ENCODE assay signal across 8 cellular contexts in the genomic region with DNA sequence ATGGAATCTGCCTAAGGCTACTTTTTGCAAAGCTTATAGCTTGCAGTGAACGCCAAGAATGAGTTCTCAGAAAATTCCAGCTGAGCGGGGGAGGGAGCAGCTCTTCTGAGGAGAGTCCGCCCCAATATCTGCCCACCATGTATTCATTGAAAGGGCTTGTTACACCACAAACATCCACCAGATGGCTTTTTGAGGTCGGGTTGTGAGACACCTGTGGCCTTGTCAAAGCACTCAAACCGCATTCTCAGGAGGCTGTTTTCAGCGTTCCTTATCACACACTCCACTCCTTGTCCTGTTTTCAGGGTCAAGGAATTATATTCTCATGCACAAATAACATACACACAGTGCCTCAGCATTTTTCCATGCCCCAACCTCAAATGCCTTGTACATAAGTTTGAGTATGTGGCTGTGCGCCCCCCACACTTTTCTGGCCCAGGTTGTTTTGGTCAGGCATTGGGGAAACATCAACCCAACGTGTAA. TPM values are rescaled to one million over a fixed set of nuclear protein-coding genes. Genes with fewer than 3 reads are reported as not detected.
A peak's percentile ranks its signal among the peaks of the same experiment; 100 is the strongest.
DNase-seq lines count a peak whose midpoint lies in the region; ATAC-seq and TF ChIP-seq lines count a peak whose summit lies in the region.

No MANE protein-coding gene starts in this region.

- no peak overlapping the region for H2BK5ac ChIP-seq in mesenchymal stem cell (ENCODE audit: low read depth, low read length, poor library complexity, severe bottlenecking)

- H4K8ac ChIP-seq in mesenchymal stem cell (ENCODE audit: low read length): no peak overlapping the region

- no peaks in the 10 kb centered on the region for H3K36me3 ChIP-seq in HEK293 (ENCODE audit: control insufficient read depth in 2 of 2, insufficient read depth in 1 of 2, low read length in 2 of 2)
- peaks cover 0 to 4% of the 10 kb centered on the region in 2 experiments for H3K36me3 ChIP-seq in mesenchymal stem cell (ENCODE audit: control insufficient read depth in 1 of 2, insufficient read depth in 2 of 2, low read depth in 1 of 2, low read length in 2 of 2)

- peaks cover 0 to 3% of the 10 kb centered on the region in 2 experiments for H3K27me3 ChIP-seq in mesenchymal stem cell (ENCODE audit: control insufficient read depth in 1 of 2, insufficient read depth in 1 of 2, low read length in 2 of 2)

- WGBS in mesenchymal stem cell: 24% methylated on average over 8 of the region's 8 CpGs

- no peak overlapping the region for H4K91ac ChIP-seq in mesenchymal stem cell (ENCODE audit: low read length)

- no peak overlapping the region for H2BK15ac ChIP-seq in mesenchymal stem cell (ENCODE audit: low read depth, poor library complexity, severe bottlenecking)

- POLR2A ChIA-PET in HEK293 (lab: Yijun Ruan, JAX): interaction anchor here (1.1 kb wide), 1 partner anchor 237 kb away, joined by 3 read pairs; a partner anchor contains a TSS

- H3K4me1 ChIP-seq in HEK293 (ENCODE audit: control insufficient read depth, insufficient read depth, low read length): no peaks in the 10 kb centered on the region
- H3K4me1 ChIP-seq in mesenchymal stem cell (ENCODE audit: control insufficient read depth, insufficient read depth, low read depth, low read length): no peaks in the 10 kb centered on the region

- no peak overlapping the region for H3K4me2 ChIP-seq in mesenchymal stem cell (ENCODE audit: low read length, poor library complexity, severe bottlenecking)

- DNase-seq in EH (ENCODE audit: low read depth) (peak; percentile 60), NCI-H2227 treated with DMSO at 0.1 percent for 48 hours (lab: John Stamatoyannopoulos, UW) (peak; percentile 53), ecto neural progenitor cell (ENCODE audit: low spot score) (peak; percentile 65), mesenchymal stem cell (peak; percentile 60)
- DNase-seq in activated CD4-positive, alpha-beta T cell treated with anti-CD3 and anti-CD28 coated beads for 48 hours: peak; percentile 69
- DNase-seq in stimulated activated CD8-positive, alpha-beta memory T cell treated with anti-CD3 and anti-CD28 coated beads, Interleukin-7, amount 100 ng/mL, for 4 hours (ENCODE audit: low read depth in 2 of 2): peak; percentile 29 to 30

- no peak overlapping the region for H3K18ac ChIP-seq in mesenchymal stem cell (ENCODE audit: low read depth in 1 of 2, low read length in 2 of 2)

- H3K79me1 ChIP-seq in mesenchymal stem cell (replicated peaks; ENCODE audit: low read length, poor library complexity, severe bottlenecking): no peaks in the 10 kb centered on the region

- no peak overlapping the region for H3K14ac ChIP-seq in mesenchymal stem cell (ENCODE audit: low read length in 2 of 2)

- H2BK120ac ChIP-seq in mesenchymal stem cell (ENCODE audit: low read depth, low read length): no peak overlapping the region

- no peak overlapping the region for H2AFZ ChIP-seq in mesenchymal stem cell (ENCODE audit: low read depth, low read length)

- TF ChIP-seq CTCF in HEK293 (tag by site-specific recombination; IDR thresholded peaks at IDR 0.05): peak; percentile 60

- no peak overlapping the region for H2AK5ac ChIP-seq in mesenchymal stem cell (ENCODE audit: low read length, severe bottlenecking)

- no peaks in the 10 kb centered on the region for H3K9me3 ChIP-seq in HEK293 (ENCODE audit: control insufficient read depth, insufficient read depth, low read depth, low read length)
- no peaks in the 10 kb centered on the region for H3K9me3 ChIP-seq in mesenchymal stem cell (ENCODE audit: control insufficient read depth, low read length)

- H3K23ac ChIP-seq in mesenchymal stem cell (ENCODE audit: low read length in 2 of 2): no peak overlapping the region

- H3K4me3 ChIP-seq in HEK293 (ENCODE audit: low read depth, low read length): no peak overlapping the region
- H3K4me3 ChIP-seq in mesenchymal stem cell (ENCODE audit: insufficient read depth in 1 of 2, low read depth in 1 of 2, low read length in 2 of 2): no peak overlapping the region

- no peak overlapping the region for H3K9ac ChIP-seq in mesenchymal stem cell (ENCODE audit: low read length)

- no peak overlapping the region for H2BK12ac ChIP-seq in mesenchymal stem cell (ENCODE audit: low read length in 2 of 2)

- H3K4ac ChIP-seq in mesenchymal stem cell (ENCODE audit: low read depth in 1 of 2, low read length in 2 of 2): no peak overlapping the region

- no peak for ATAC-seq in GM18870 (IDR thresholded peaks at IDR 0.05; ENCODE audit: unreplicated experiment)

- CTCF ChIA-PET in HEK293 (lab: Yijun Ruan, JAX): interaction anchor here (0.6 to 3.5 kb wide), 19 partner anchors 9 to 438 kb away, joined by 3 to 42 read pairs (median 4); a partner anchor contains a TSS

- H3K27ac ChIP-seq in HEK293 (ENCODE audit: extremely low read depth, low read depth, low read length): no peak overlapping the region
- no peak overlapping the region for H3K27ac ChIP-seq in mesenchymal stem cell (ENCODE audit: low read length, poor library complexity, severe bottlenecking)

TF ChIP-seq in HEK293, 187 proteins besides CTCF, POLR2A, EP300 and RAD21 (continues in another document):
- TF ChIP-seq, protein P1, sequence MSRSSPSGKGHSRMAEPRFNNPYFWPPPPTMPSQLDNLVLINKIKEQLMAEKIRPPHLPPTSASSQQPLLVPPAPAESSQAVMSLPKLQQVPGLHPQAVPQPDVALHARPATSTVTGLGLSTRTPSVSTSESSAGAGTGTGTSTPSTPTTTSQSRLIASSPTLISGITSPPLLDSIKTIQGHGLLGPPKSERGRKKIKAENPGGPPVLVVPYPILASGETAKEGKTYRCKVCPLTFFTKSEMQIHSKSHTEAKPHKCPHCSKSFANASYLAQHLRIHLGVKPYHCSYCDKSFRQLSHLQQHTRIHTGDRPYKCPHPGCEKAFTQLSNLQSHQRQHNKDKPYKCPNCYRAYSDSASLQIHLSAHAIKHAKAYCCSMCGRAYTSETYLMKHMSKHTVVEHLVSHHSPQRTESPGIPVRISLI (tag by site-specific recombination; IDR thresholded peaks at IDR 0.05): no peak
- TF ChIP-seq SCRT1 (tag by site-specific recombination; IDR thresholded peaks at IDR 0.05; ENCODE audit: borderline replicate concordance) (peak; percentile 95), ZNF174 (tag by site-specific recombination; IDR thresholded peaks at IDR 0.05) (no peak), ZBTB48 (tag by site-specific recombination; IDR thresholded peaks at IDR 0.05) (no peak), YY1 (tag by site-specific recombination; IDR thresholded peaks at IDR 0.05) (no peak), ZNF121 (tag by site-specific recombination; IDR thresholded peaks at IDR 0.05) (no peak), ZNF473 (tag by site-specific recombination; IDR thresholded peaks at IDR 0.05) (no peak), KLF8 (tag by site-specific recombination; IDR thresholded peaks at IDR 0.05) (no peak), ZSCAN16 (tag by site-specific recombination; IDR thresholded peaks at IDR 0.05) (no peak), ZNF654 (tag by site-specific recombination; IDR thresholded peaks at IDR 0.05; ENCODE audit: low read depth) (peak; percentile 59), ZNF274 (IDR thresholded peaks at IDR 0.05; ENCODE audit: low read length) (no peak), ZNF274 (tag by site-specific recombination; IDR thresholded peaks at IDR 0.05; ENCODE audit: borderline replicate concordance) (no peak), ZFHX2 (tag by site-specific recombination; conservative IDR thresholded peaks at IDR 0.05) (peak; percentile 31; the same call in 1 of the 2 replicates), ZNF701 (tag by site-specific recombination; IDR thresholded peaks at IDR 0.05) (no peak), ZNF791 (tag by site-specific recombination; IDR thresholded peaks at IDR 0.05) (no peak), SCRT2 (tag by site-specific recombination; IDR thresholded peaks at IDR 0.05) (peak; percentile 99), ZNF391 (tag by site-specific recombination; IDR thresholded peaks at IDR 0.05; ENCODE audit: borderline replicate concordance, low read depth) (no peak), WT1 (tag by site-specific recombination; IDR thresholded peaks at IDR 0.05) (no peak)
- TF ChIP-seq, protein P2, sequence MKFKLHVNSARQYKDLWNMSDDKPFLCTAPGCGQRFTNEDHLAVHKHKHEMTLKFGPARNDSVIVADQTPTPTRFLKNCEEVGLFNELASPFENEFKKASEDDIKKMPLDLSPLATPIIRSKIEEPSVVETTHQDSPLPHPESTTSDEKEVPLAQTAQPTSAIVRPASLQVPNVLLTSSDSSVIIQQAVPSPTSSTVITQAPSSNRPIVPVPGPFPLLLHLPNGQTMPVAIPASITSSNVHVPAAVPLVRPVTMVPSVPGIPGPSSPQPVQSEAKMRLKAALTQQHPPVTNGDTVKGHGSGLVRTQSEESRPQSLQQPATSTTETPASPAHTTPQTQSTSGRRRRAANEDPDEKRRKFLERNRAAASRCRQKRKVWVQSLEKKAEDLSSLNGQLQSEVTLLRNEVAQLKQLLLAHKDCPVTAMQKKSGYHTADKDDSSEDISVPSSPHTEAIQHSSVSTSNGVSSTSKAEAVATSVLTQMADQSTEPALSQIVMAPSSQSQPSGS (tag by site-specific recombination; IDR thresholded peaks at IDR 0.05; ENCODE audit: low read depth): no peak
- TF ChIP-seq, protein P3, sequence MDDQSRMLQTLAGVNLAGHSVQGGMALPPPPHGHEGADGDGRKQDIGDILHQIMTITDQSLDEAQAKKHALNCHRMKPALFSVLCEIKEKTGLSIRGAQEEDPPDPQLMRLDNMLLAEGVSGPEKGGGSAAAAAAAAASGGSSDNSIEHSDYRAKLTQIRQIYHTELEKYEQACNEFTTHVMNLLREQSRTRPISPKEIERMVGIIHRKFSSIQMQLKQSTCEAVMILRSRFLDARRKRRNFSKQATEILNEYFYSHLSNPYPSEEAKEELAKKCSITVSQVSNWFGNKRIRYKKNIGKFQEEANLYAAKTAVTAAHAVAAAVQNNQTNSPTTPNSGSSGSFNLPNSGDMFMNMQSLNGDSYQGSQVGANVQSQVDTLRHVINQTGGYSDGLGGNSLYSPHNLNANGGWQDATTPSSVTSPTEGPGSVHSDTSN (CRISPR knock-in tag; IDR thresholded peaks at IDR 0.05): no peak

RNA-seq across cellular contexts. Expression of a gene that starts 3.9 kb away (rescaled TPM):
- not detected for polyA plus RNA-seq in mesenchymal stem cell (2013, experiment 1 of 2)
- polyA plus RNA-seq in mesenchymal stem cell (2013, experiment 2 of 2): not detected

RNA-seq across cellular contexts. Expression of a gene that starts 19.3 kb away (rescaled TPM):
- not detected for polyA plus RNA-seq in mesenchymal stem cell (2013, experiment 1 of 2)
- not detected for polyA plus RNA-seq in mesenchymal stem cell (2013, experiment 2 of 2)

RNA-seq across cellular contexts. Expression of a gene that starts 31.7 kb away (rescaled TPM):
- 3.6 TPM for polyA plus RNA-seq in mesenchymal stem cell (2013, experiment 1 of 2)
- polyA plus RNA-seq in mesenchymal stem cell (2013, experiment 2 of 2): 3.4 TPM

RNA-seq across cellular contexts. Expression of a gene that starts 33.7 kb away (rescaled TPM):
- 2.7 TPM for polyA plus RNA-seq in mesenchymal stem cell (2013, experiment 1 of 2)
- 2.7 TPM for polyA plus RNA-seq in mesenchymal stem cell (2013, experiment 2 of 2)

RNA-seq across cellular contexts. Expression of a gene that starts 52.2 kb away (rescaled TPM):
- 0.01 TPM for polyA plus RNA-seq in mesenchymal stem cell (2013, experiment 1 of 2)
- polyA plus RNA-seq in mesenchymal stem cell (2013, experiment 2 of 2): 0.01 TPM
